ENCODE assay signal across 30 cellular contexts in genomic region chr13:111865046-111865445, GRCh38.
"Had no signal": no experiment of that assay in that cellular context is flagged by ENCODE, and none has a peak within 500 bp of the region (broad histone marks: within the 10 kb centered on the region; RNA-seq: fewer than 3 reads in every experiment).

No MANE protein-coding gene starts in this region.

- H3K36me3 Mint-ChIP-seq: activated naive CD8-positive, alpha-beta T cell had no signal

- H3K27me3 Mint-ChIP-seq: activated B cell treated with CpG ODN at 0.5 μM for 24 hours; activated CD8-positive, alpha-beta T cell treated with anti-CD3 and anti-CD28 coated beads for 36 hours; activated T-helper 17 cell treated with anti-CD3 and anti-CD28 coated beads, Interleukin-2, amount 50 U/mL, for 72 hours; T-helper 17 cell had no signal

- H3K27ac Mint-ChIP-seq: activated B cell treated with CpG ODN at 0.5 μM for 24 hours; activated CD8-positive, alpha-beta T cell treated with anti-CD3 and anti-CD28 coated beads for 36 hours; activated naive CD8-positive, alpha-beta T cell; activated T-helper 17 cell treated with anti-CD3 and anti-CD28 coated beads, Interleukin-2, amount 50 U/mL, for 72 hours; T-helper 17 cell; T-helper 2 cell treated with Interferon-gamma antibody and Interleukin-4, amounts not matched to agents 5 μg/mL and 100 μg/mL, for 36 hours had no signal

- H3K27me3 ChIP-seq: brain microvascular endothelial cell, foreskin keratinocyte, gastrocnemius medialis had no signal

- H3K4me1 ChIP-seq: foreskin keratinocyte, gastrocnemius medialis had no signal

- H3K9me3 ChIP-seq: gastrocnemius medialis had no signal

- ATAC-seq: activated CD4-positive, CD25-positive, alpha-beta regulatory T cell treated with anti-CD3 and anti-CD28 coated beads, Interleukin-2, amount 50 U/mL, for 24 hours; activated CD8-positive, alpha-beta T cell treated with anti-CD3 and anti-CD28 coated beads for 36 hours; activated T-cell treated with anti-CD3 and anti-CD28 coated beads, Interleukin-2, amount 50 U/mL, for 4 hours; activated T-helper 17 cell treated with anti-CD3 and anti-CD28 coated beads, Interleukin-2, amount 50 U/mL, for 72 hours; esophagus mucosa; foreskin keratinocyte; gastrocnemius medialis; T-helper 17 cell had no signal

- H3K4me3 Mint-ChIP-seq: activated B cell treated with CpG ODN at 0.5 μM for 24 hours; activated CD8-positive, alpha-beta T cell treated with anti-CD3 and anti-CD28 coated beads for 36 hours; activated naive CD8-positive, alpha-beta T cell; activated T-cell treated with anti-CD3 and anti-CD28 coated beads, Interleukin-2, amount 50 U/mL, for 4 hours; activated T-helper 17 cell treated with anti-CD3 and anti-CD28 coated beads, Interleukin-2, amount 50 U/mL, for 72 hours; T-helper 17 cell; T-helper 2 cell treated with Interferon-gamma antibody and Interleukin-4, amounts not matched to agents 5 μg/mL and 100 μg/mL, for 36 hours had no signal

- DNase-seq: activated B cell treated with CpG ODN at 0.5 μM for 24 hours; activated CD4-positive, alpha-beta T cell treated with anti-CD3 and anti-CD28 coated beads for 48 hours; activated CD4-positive, alpha-beta T cell treated with anti-CD3 and anti-CD28 coated beads, Interleukin-2, amount 50 U/mL, for 1 hour; activated CD4-positive, alpha-beta T cell treated with anti-CD3 and anti-CD28 coated beads, Interleukin-2, amount 50 U/mL, for 48 hours; activated CD8-positive, alpha-beta memory T cell treated with anti-CD3 and anti-CD28 coated beads for 24 hours; activated CD8-positive, alpha-beta T cell treated with anti-CD3 and anti-CD28 coated beads for 36 hours; activated effector memory CD4-positive, alpha-beta T cell treated with Interleukin-2 at 50 U/mL for 16 hours; activated gamma-delta T cell treated with Interleukin-2 at 50 U/mL for 16 hours; activated naive CD4-positive, alpha-beta T cell treated with anti-CD3 and anti-CD28 coated beads, Interleukin-2, amount 50 U/mL, for 16 hours; activated naive CD4-positive, alpha-beta T cell treated with Interleukin-2 at 50 U/mL for 16 hours; activated T-cell treated with anti-CD3 and anti-CD28 coated beads, Interleukin-2, amount 50 U/mL, for 4 hours; amniotic stem cell; anterior cingulate cortex; brain microvascular endothelial cell; caudate nucleus; cortex of kidney; dermis blood vessel endothelial cell; effector CD8-positive, alpha-beta T cell; foreskin keratinocyte; gastrocnemius medialis; glutamatergic neuron; T-helper 1 cell; T-helper 17 cell; T1000; WERI-Rb-1 had no signal

- H3K36me3 ChIP-seq: brain microvascular endothelial cell, gastrocnemius medialis, WERI-Rb-1 had no signal

- H3K4me3 ChIP-seq: gastrocnemius medialis had no signal

- H3K4me1 Mint-ChIP-seq: activated B cell treated with CpG ODN at 0.5 μM for 24 hours; activated T-helper 17 cell treated with anti-CD3 and anti-CD28 coated beads, Interleukin-2, amount 50 U/mL, for 72 hours; T-helper 17 cell had no signal

- H3K9me3 Mint-ChIP-seq: T-helper 2 cell treated with Interferon-gamma antibody and Interleukin-4, amounts not matched to agents 5 μg/mL and 100 μg/mL, for 36 hours had no signal

- H3K27ac ChIP-seq: brain microvascular endothelial cell, foreskin keratinocyte, gastrocnemius medialis, WERI-Rb-1 had no signal
